ENCODE assay signal across 34 cellular contexts in genomic region chr16:58692450-58692849, GRCh38. TPM values are rescaled to one million over a fixed set of nuclear protein-coding genes. Genes with fewer than 3 reads are reported as not detected.
DNase-seq lines count a peak whose midpoint lies in the region; ATAC-seq, FAIRE-seq and TF ChIP-seq lines count a peak whose summit lies in the region.
"Had no signal": no experiment of that assay in that cellular context is flagged by ENCODE, and none has a peak within 500 bp of the region (broad histone marks: within the 10 kb centered on the region; RNA-seq: fewer than 3 reads in every experiment).

No MANE protein-coding gene starts in this region.

- ATAC-seq in HepG2 (no peak), right lobe of liver (no peak), A549 (no peak), HCT116 (no peak), K562 (no peak), GM19395 (IDR thresholded peaks at IDR 0.05; ENCODE audit: unreplicated experiment) (no peak), HG03354 (IDR thresholded peaks at IDR 0.05; ENCODE audit: poor library complexity, severe bottlenecking, unreplicated experiment) (no peak)
- ATAC-seq: CD8-positive, alpha-beta T cell had no signal

- H3K4me2 ChIP-seq in HepG2 (ENCODE audit: low read depth, low read length), result no peak overlapping the region
- no peak overlapping the region for H3K4me2 ChIP-seq in A549
- no peak overlapping the region for H3K4me2 ChIP-seq in HCT116 (ENCODE audit: low read length)
- no peak overlapping the region for H3K4me2 ChIP-seq in K562 (ENCODE audit: insufficient read depth, low read length)
- H3K4me2 ChIP-seq: BLaER1; BLaER1 treated with 17β-estradiol and CSF1 and Interleukin-3, amounts not matched to agents 10 nM and 100 nM had no signal

- CTCF ChIA-PET in HepG2 (lab: Yijun Ruan, JAX; ENCODE audit: low intra/inter-chr PET ratio, low total read pairs), result no interaction called here
- CTCF ChIA-PET in A549 (lab: Yijun Ruan, JAX), result interaction anchor here (1.2 kb wide), 1 partner anchor 64 kb away, joined by 5 read pairs; no protein-coding TSS in a partner anchor
- CTCF ChIA-PET in HCT116 (lab: Charles Lee), result no interaction called here
- CTCF ChIA-PET in K562 (lab: Yijun Ruan, JAX; ENCODE audit: low intra/inter-chr PET ratio), result no interaction called here

- H3K4me1 ChIP-seq in HepG2 (ENCODE audit: insufficient read depth, low read length), result no peaks in the 10 kb centered on the region
- no peaks in the 10 kb centered on the region for H3K4me1 ChIP-seq in right lobe of liver
- H3K4me1 ChIP-seq in A549, result no peaks in the 10 kb centered on the region
- H3K4me1 ChIP-seq in HCT116 (ENCODE audit: control insufficient read depth in 1 of 2, insufficient read depth in 2 of 2, low read length in 2 of 2), result no peaks in the 10 kb centered on the region
- H3K4me1 ChIP-seq in K562 (replicated peaks in 1 of 2; ENCODE audit: control insufficient read depth in 2 of 2, insufficient read depth in 2 of 2, low read length in 2 of 2), result no peaks in the 10 kb centered on the region
- H3K4me1 ChIP-seq: BE2C, BLaER1, Caco-2 had no signal

- no peak for DNase-seq in HepG2 (ENCODE audit: low spot score)
- no peak for DNase-seq in right lobe of liver
- no peak for DNase-seq in A549 (ENCODE audit: low read depth in 1 of 2, low spot score in 1 of 2)
- DNase-seq in HCT116 (ENCODE audit: low read depth, low spot score), result no peak
- DNase-seq in K562 (ENCODE audit: extremely low read depth in 1 of 4, low spot score in 3 of 4), result no peak
- no peak for DNase-seq in T-helper 1 cell
- DNase-seq: 8988T; ACHN; AML-193; BE2C; C1 segment of cervical spinal cord; Caco-2; Calu3; CD4-positive, alpha-beta memory T cell; CD4-positive, alpha-beta T cell; CD4-positive, CD25-positive, alpha-beta regulatory T cell; CD8-positive, alpha-beta memory T cell; CD8-positive, alpha-beta T cell; COR-L47; DMS 273 treated with DMSO at 0.1 percent for 48 hours; DMS153; DMS53; DMS79; DMS79 treated with DMSO at 0.1 percent for 48 hours; DND-41; EL had no signal

- H4K20me1 ChIP-seq in HepG2 (ENCODE audit: insufficient read depth, low read length), result no peaks in the 10 kb centered on the region
- no peaks in the 10 kb centered on the region for H4K20me1 ChIP-seq in HCT116 (ENCODE audit: insufficient read depth)
- no peaks in the 10 kb centered on the region for H4K20me1 ChIP-seq in K562 (replicated peaks; ENCODE audit: control insufficient read depth, insufficient read depth, low read length)
- H4K20me1 ChIP-seq: BLaER1; BLaER1 treated with 17β-estradiol and CSF1 and Interleukin-3, amounts not matched to agents 10 nM and 100 nM had no signal

- H2AFZ ChIP-seq in HepG2 (ENCODE audit: low read length) (no peak overlapping the region), HCT116 (ENCODE audit: low read depth, low read length, poor library complexity, severe bottlenecking) (no peak overlapping the region), K562 (ENCODE audit: low read depth, low read length) (no peak overlapping the region)

- no peak for TF ChIP-seq EP300 in HepG2 (IDR thresholded peaks at IDR 0.05; ENCODE audit: low read depth in 2 of 2, low read length in 2 of 2)
- TF ChIP-seq EP300 in HepG2 (CRISPR knock-in tag; IDR thresholded peaks at IDR 0.05; ENCODE audit: borderline replicate concordance), result no peak
- no peak for TF ChIP-seq EP300 in A549 (IDR thresholded peaks at IDR 0.05)
- TF ChIP-seq EP300 in K562 (IDR thresholded peaks at IDR 0.05; ENCODE audit: low read length), result no peak

- in situ Hi-C loops in HepG2 (cut with HindIII; ENCODE audit: extremely low pct_ligation_motif_present, low pct_unique_long_range_greater_than_20kb) (no loop called here), K562 (cut with MboI) (no loop called here)

- no peaks in the 10 kb centered on the region for H3K9me2 ChIP-seq in HCT116 (ENCODE audit: insufficient read depth)

- H3K4me3 ChIP-seq in HepG2 (replicated peaks in 1 of 3; ENCODE audit: insufficient read depth in 1 of 3, low read depth in 2 of 3, low read length in 3 of 3) (no peak overlapping the region), right lobe of liver (no peak overlapping the region), A549 (no peak overlapping the region), HCT116 (replicated peaks in 1 of 2; ENCODE audit: low read depth in 1 of 2, low read length in 2 of 2) (no peak overlapping the region), K562 (no peak overlapping the region)
- H3K4me3 ChIP-seq: BLaER1; BLaER1 treated with 17β-estradiol and CSF1 and Interleukin-3, amounts not matched to agents 10 nM and 100 nM had no signal

- BruUV-seq in HepG2 (replicated peaks; lab: Mats Ljungman, UMichigan), result no TSS peak
- BruUV-seq in HCT116 (replicated peaks; lab: Mats Ljungman, UMichigan), result no TSS peak
- BruUV-seq in K562 (replicated peaks; lab: Mats Ljungman, UMichigan), result no TSS peak

- POLR2A ChIA-PET in HepG2 (lab: Yijun Ruan, JAX) (no interaction called here), A549 (lab: Yijun Ruan, JAX) (no interaction called here), HCT116 (lab: Charles Lee) (no interaction called here), K562 (lab: Yijun Ruan, JAX) (no interaction called here)

- H3K36me3 ChIP-seq in HepG2 (replicated peaks in 1 of 2; ENCODE audit: control insufficient read depth in 1 of 2, insufficient read depth in 2 of 2, low read length in 2 of 2), result no peaks in the 10 kb centered on the region
- no peaks in the 10 kb centered on the region for H3K36me3 ChIP-seq in right lobe of liver
- no peaks in the 10 kb centered on the region for H3K36me3 ChIP-seq in HCT116 (ENCODE audit: control insufficient read depth in 1 of 2, insufficient read depth in 2 of 2, low read length in 2 of 2)
- H3K36me3 ChIP-seq in K562 (ENCODE audit: control insufficient read depth, insufficient read depth, low read length), result no peaks in the 10 kb centered on the region
- H3K36me3 ChIP-seq: BE2C; BLaER1; BLaER1 treated with 17β-estradiol and CSF1 and Interleukin-3, amounts not matched to agents 10 nM and 100 nM had no signal

- H3K27me3 ChIP-seq in HepG2 (ENCODE audit: control insufficient read depth in 1 of 2, insufficient read depth in 2 of 2, low read length in 2 of 2) (no peaks in the 10 kb centered on the region; a peak in 2 of 5 replicates), right lobe of liver (no peaks in the 10 kb centered on the region), HCT116 (ENCODE audit: insufficient read depth, low read length) (no peaks in the 10 kb centered on the region), K562 (ENCODE audit: control insufficient read depth in 2 of 2, insufficient read depth in 2 of 2, low read length in 2 of 2) (no peaks in the 10 kb centered on the region; a peak in 1 of 5 replicates)
- H3K27me3 ChIP-seq: BE2C; BLaER1; BLaER1 treated with 17β-estradiol and CSF1 and Interleukin-3, amounts not matched to agents 10 nM and 100 nM had no signal

- 20% methylated on average over 1 of the region's 1 CpG for WGBS in HepG2 (ENCODE audit: low lambda C conversion rate)
- 100% methylated on average over 1 of the region's 1 CpG for WGBS in right lobe of liver (ENCODE audit: insufficient coverage, low coverage, low lambda C conversion rate, missing lambda C conversion rate)
- WGBS in A549 (ENCODE audit: missing lambda C conversion rate), result 86% methylated on average over 1 of the region's 1 CpG
- WGBS in K562 (ENCODE audit: insufficient coverage, low coverage, missing lambda C conversion rate), result 31% methylated on average over 1 of the region's 1 CpG

- TF ChIP-seq RAD21 in HepG2 (CRISPR knock-in tag; IDR thresholded peaks at IDR 0.05), result no peak
- TF ChIP-seq RAD21 in A549 (conservative IDR thresholded peaks at IDR 0.05 in 1 of 2, IDR thresholded peaks at IDR 0.05 in 1 of 2), result no peak
- no peak for TF ChIP-seq RAD21 in HCT116 (IDR thresholded peaks at IDR 0.05; ENCODE audit: low read depth)
- TF ChIP-seq RAD21 in K562 (CRISPR knock-in tag; conservative IDR thresholded peaks at IDR 0.05 in 1 of 2, IDR thresholded peaks at IDR 0.05 in 1 of 2), result no peak

- H3K79me2 ChIP-seq in HepG2 (ENCODE audit: insufficient read depth, low read length) (no peaks in the 10 kb centered on the region), HCT116 (ENCODE audit: insufficient read depth, low read length) (no peaks in the 10 kb centered on the region), K562 (ENCODE audit: control insufficient read depth, insufficient read depth, low read length) (no peaks in the 10 kb centered on the region)

- RAD21 ChIA-PET in HCT116 (lab: Charles Lee; ENCODE audit: low non-redundant PET in 1 of 2, low total read pairs in 2 of 2, uncharacterized antibody in 2 of 2, unreplicated experiment in 2 of 2), result no interaction called here

- no peak overlapping the region for H3K9ac ChIP-seq in HepG2 (ENCODE audit: insufficient read depth, low read depth, low read length)
- H3K9ac ChIP-seq in HCT116 (ENCODE audit: low read length), result no peak overlapping the region
- no peak overlapping the region for H3K9ac ChIP-seq in K562 (ENCODE audit: insufficient read depth in 1 of 2, low read depth in 2 of 2, low read length in 2 of 2)
- H3K9ac ChIP-seq: BLaER1; BLaER1 treated with 17β-estradiol and CSF1 and Interleukin-3, amounts not matched to agents 10 nM and 100 nM had no signal

- no peaks in the 10 kb centered on the region for H3K9me1 ChIP-seq in K562 (ENCODE audit: control insufficient read depth, insufficient read depth, low read length)

- TF ChIP-seq POLR2A in HepG2 (IDR thresholded peaks at IDR 0.05; ENCODE audit: insufficient read depth in 1 of 2, low read depth in 2 of 2, low read length in 2 of 2) (no peak), right lobe of liver (IDR thresholded peaks at IDR 0.05) (no peak), A549 (IDR thresholded peaks at IDR 0.05; ENCODE audit: low read length) (no peak), HCT116 (IDR thresholded peaks at IDR 0.05; ENCODE audit: borderline replicate concordance, extremely low read depth, insufficient read depth, insufficient read length) (no peak), K562 (conservative IDR thresholded peaks at IDR 0.05) (no peak)

- intact Hi-C loops in HepG2 (cut with micrococcal nuclease; ENCODE audit: unreplicated experiment) (no loop called here), right lobe of liver (cut with DNase I) (no loop called here), HCT116 (cut with micrococcal nuclease) (no loop called here), K562 (cut with micrococcal nuclease) (no loop called here)

- no peaks in the 10 kb centered on the region for H3K9me3 ChIP-seq in HepG2 (ENCODE audit: low read length)
- H3K9me3 ChIP-seq in right lobe of liver, result no peaks in the 10 kb centered on the region
- peaks cover 9% of the 10 kb centered on the region; the same call in 2 of the 3 replicates for H3K9me3 ChIP-seq in A549
- H3K9me3 ChIP-seq in HCT116 (ENCODE audit: control insufficient read depth in 1 of 2, insufficient read depth in 1 of 2, low read depth in 1 of 2, low read length in 2 of 2), result peaks cover 4% of the 10 kb centered on the region in 2 experiments; a peak in 1 of 4 replicates
- peaks cover 6% of the 10 kb centered on the region; the same call in 1 of the 2 replicates for H3K9me3 ChIP-seq in K562 (replicated peaks; ENCODE audit: control insufficient read depth, insufficient read depth, low read depth, low read length)
- H3K9me3 ChIP-seq: BE2C, Caco-2 had no signal

- FAIRE-seq in HepG2 (lab: Jason Lieb, UNC) (no peak), A549 (lab: Jason Lieb, UNC) (no peak), K562 (lab: Jason Lieb, UNC) (no peak)
- FAIRE-seq: A204.1, D721Med had no signal

- H3K27ac ChIP-seq in HepG2 (ENCODE audit: extremely low read length, insufficient read depth, low read length), result no peak overlapping the region
- no peak overlapping the region for H3K27ac ChIP-seq in right lobe of liver
- H3K27ac ChIP-seq in A549, result no peak overlapping the region
- no peak overlapping the region for H3K27ac ChIP-seq in HCT116 (ENCODE audit: low read depth, low read length)
- H3K27ac ChIP-seq in K562 (ENCODE audit: extremely low read depth, low read depth, low read length), result no peak overlapping the region
- H3K27ac ChIP-seq: 22Rv1; BLaER1; BLaER1 treated with 17β-estradiol and CSF1 and Interleukin-3, amounts not matched to agents 10 nM and 100 nM; C4-2B had no signal

- TF ChIP-seq CTCF in HepG2 (CRISPR knock-in tag; IDR thresholded peaks at IDR 0.05) (no peak), right lobe of liver (IDR thresholded peaks at IDR 0.05) (no peak), A549 (IDR thresholded peaks at IDR 0.05) (no peak), HCT116 (IDR thresholded peaks at IDR 0.05 in 2 of 3, conservative IDR thresholded peaks at IDR 0.05 in 1 of 3; ENCODE audit: borderline replicate concordance in 1 of 3, insufficient read depth in 1 of 3, low read depth in 2 of 3, low read length in 2 of 3) (no peak), K562 (IDR thresholded peaks at IDR 0.05 in 2 of 3, conservative IDR thresholded peaks at IDR 0.05 in 1 of 3; ENCODE audit: insufficient read depth in 2 of 3, low read depth in 1 of 3, low read length in 3 of 3) (no peak)

RNA-seq across cellular contexts. Expression of gene SLC38A7, which starts 7.9 kb away (rescaled TPM):
- total RNA-seq in HepG2 (2016; rRNA removed; fragmentation: Illumina TruSeq; extraction: Trizol) (6.2 and 14.1 TPM in 2 replicates), right lobe of liver (10 to 100 TPM; 11.4 to 23.8 (median 14.3) TPM), HCT116 (2021; ENCODE audit: unreplicated experiment) (9.8 TPM), K562 (2014; rRNA removed) (5.8 and 6.5 TPM in 2 replicates), K562 (2014; rRNA removed; fragmentation: Illumina TruSeq; extraction: Trizol) (4.7 and 5.9 TPM in 2 replicates), K562 (2015; rRNA removed; fragmentation: Illumina TruSeq; extraction: Trizol) (7.2 and 7.5 TPM in 2 replicates), K562 (2021) (9.8 and 12.2 TPM in 2 replicates)
- total RNA-seq in HepG2 (2016; cell fraction: cytosol; rRNA removed; fragmentation: Illumina TruSeq; extraction: Trizol; ENCODE audit: low read depth), result 4.6 and 5.0 TPM in 2 replicates
- 5.2 and 14.1 TPM in 2 replicates for total RNA-seq in HepG2 (2016; cell fraction: insoluble cytoplasmic fraction; rRNA removed; fragmentation: Illumina TruSeq; extraction: Trizol)
- 5.8 and 6.5 TPM in 2 replicates for total RNA-seq in HepG2 (2016; cell fraction: membrane; rRNA removed; fragmentation: Illumina TruSeq; extraction: Trizol)
- total RNA-seq in HepG2 (2016; cell fraction: nucleus; rRNA removed; fragmentation: Illumina TruSeq; extraction: Trizol), result 27.7 and 28.1 TPM in 2 replicates
- polyA plus RNA-seq in HepG2 (2011; rRNA removed) (13.2 and 17.0 TPM in 2 replicates), A549 (2011; rRNA removed) (8.4 and 9.9 TPM in 2 replicates), A549 (2017; fragmentation: RNase III; extraction: RNeasy Plus Mini Kit Qiagen cat#74134 plus additional on column Dnase treatment) (16.0 to 19.9 TPM (median 18.2 TPM) in 3 replicates), K562 (2011; rRNA removed) (5.5 and 5.7 TPM in 2 replicates), K562 (2014; fragmentation: Illumina TruSeq; extraction: Trizol) (7.8 and 8.1 TPM in 2 replicates), K562 (2014; fragmentation: Nextera tagmentation; extraction: Ambion mirVana) (1 to 10 TPM; 2.7 to 2.8 TPM), K562 (2014; rRNA removed) (7.2 and 10.4 TPM in 2 replicates)
- polyA plus RNA-seq in HepG2 (2011; cell fraction: cytosol; rRNA removed), result 9.7 and 10.5 TPM in 2 replicates
- polyA plus RNA-seq in HepG2 (2011; cell fraction: nucleus; rRNA removed), result 26.4 and 29.4 TPM in 2 replicates
- 7.1 and 10.6 TPM in 2 replicates for polyA plus RNA-seq in HepG2 (2012)
- 1.0 and 1.3 TPM in 2 replicates for polyA plus RNA-seq in HepG2 (2016; cell fraction: cytosol; fragmentation: Illumina TruSeq; extraction: Trizol; ENCODE audit: low read depth)
- polyA plus RNA-seq in HepG2 (2016; cell fraction: insoluble cytoplasmic fraction; fragmentation: Illumina TruSeq; extraction: Trizol; ENCODE audit: low read depth), result 5.1 and 5.6 TPM in 2 replicates
- 2.3 and 3.2 TPM in 2 replicates for polyA plus RNA-seq in HepG2 (2016; cell fraction: membrane; fragmentation: Illumina TruSeq; extraction: Trizol; ENCODE audit: low read depth)
- 32.4 and 36.5 TPM in 2 replicates for polyA plus RNA-seq in HepG2 (2016; cell fraction: nucleus; fragmentation: Illumina TruSeq; extraction: Trizol; ENCODE audit: insufficient read depth, low read depth)
- 42.7 and 51.0 TPM in 2 replicates for polyA minus RNA-seq in HepG2 (2011; rRNA and poly(A)+ RNA removed; ENCODE audit: low replicate concordance)
- polyA minus RNA-seq in HepG2 (2011; cell fraction: cytosol; rRNA and poly(A)+ RNA removed), result 8.7 and 12.4 TPM in 2 replicates
- 30.5 and 35.6 TPM in 2 replicates for polyA minus RNA-seq in HepG2 (2011; cell fraction: nucleus; rRNA and poly(A)+ RNA removed)
- polyA plus RNA-seq in A549 (2012; cell fraction: cytosol; rRNA removed), result 9.7 and 12.8 TPM in 2 replicates
- polyA plus RNA-seq in A549 (2012; cell fraction: nucleus; rRNA removed), result 26.1 and 32.5 TPM in 2 replicates
- polyA minus RNA-seq in A549 (2011; rRNA and poly(A)+ RNA removed), result 24.6 and 25.0 TPM in 2 replicates
- polyA plus RNA-seq in HCT116 (2012), result 4.0 and 4.7 TPM in 2 replicates
- total RNA-seq in K562 (2011; cell fraction: chromatin; rRNA removed; ENCODE audit: low replicate concordance), result 23.4 and 60.6 TPM in 2 replicates
- 35.5 and 38.3 TPM in 2 replicates for total RNA-seq in K562 (2011; cell fraction: nucleolus; rRNA removed)
- total RNA-seq in K562 (2011; cell fraction: nucleoplasm; rRNA removed), result 33.8 and 36.0 TPM in 2 replicates
- 5.0 and 9.4 TPM in 2 replicates for polyA plus RNA-seq in K562 (2011; cell fraction: cytosol; rRNA removed)
- 5.5 and 14.4 TPM in 2 replicates for polyA plus RNA-seq in K562 (2011; cell fraction: nucleus; rRNA removed)
- 8.2 and 9.9 TPM in 2 replicates for polyA plus RNA-seq in K562 (2012)
- polyA minus RNA-seq in K562 (2011; rRNA and poly(A)+ RNA removed), result 8.9 and 13.4 TPM in 2 replicates
- 3.5 and 6.9 TPM in 2 replicates for polyA minus RNA-seq in K562 (2011; cell fraction: cytosol; rRNA and poly(A)+ RNA removed)
- polyA minus RNA-seq in K562 (2011; cell fraction: nucleus; rRNA and poly(A)+ RNA removed), result 14.9 and 20.9 TPM in 2 replicates

RNA-seq across cellular contexts. Expression of gene GOT2, which starts 41.7 kb away (rescaled TPM):
- 121 and 160 TPM in 2 replicates for total RNA-seq in HepG2 (2016; rRNA removed; fragmentation: Illumina TruSeq; extraction: Trizol)
- 26.4 and 30.5 TPM in 2 replicates for total RNA-seq in HepG2 (2016; cell fraction: cytosol; rRNA removed; fragmentation: Illumina TruSeq; extraction: Trizol; ENCODE audit: low read depth)
- total RNA-seq in HepG2 (2016; cell fraction: insoluble cytoplasmic fraction; rRNA removed; fragmentation: Illumina TruSeq; extraction: Trizol), result 124 and 142 TPM in 2 replicates
- 67.7 and 68.3 TPM in 2 replicates for total RNA-seq in HepG2 (2016; cell fraction: membrane; rRNA removed; fragmentation: Illumina TruSeq; extraction: Trizol)
- total RNA-seq in HepG2 (2016; cell fraction: nucleus; rRNA removed; fragmentation: Illumina TruSeq; extraction: Trizol), result 69.5 and 80.4 TPM in 2 replicates
- 28.9 and 32.6 TPM in 2 replicates for polyA plus RNA-seq in HepG2 (2011; rRNA removed)
- polyA plus RNA-seq in HepG2 (2011; cell fraction: cytosol; rRNA removed), result 31.0 and 41.3 TPM in 2 replicates
- polyA plus RNA-seq in HepG2 (2011; cell fraction: nucleus; rRNA removed), result 33.5 and 44.0 TPM in 2 replicates
- 91.3 and 110 TPM in 2 replicates for polyA plus RNA-seq in HepG2 (2012)
- 27.9 and 30.5 TPM in 2 replicates for polyA plus RNA-seq in HepG2 (2016; cell fraction: cytosol; fragmentation: Illumina TruSeq; extraction: Trizol; ENCODE audit: low read depth)
- polyA plus RNA-seq in HepG2 (2016; cell fraction: insoluble cytoplasmic fraction; fragmentation: Illumina TruSeq; extraction: Trizol; ENCODE audit: low read depth), result 167 and 192 TPM in 2 replicates
- polyA plus RNA-seq in HepG2 (2016; cell fraction: membrane; fragmentation: Illumina TruSeq; extraction: Trizol; ENCODE audit: low read depth), result 54.8 and 61.1 TPM in 2 replicates
- polyA plus RNA-seq in HepG2 (2016; cell fraction: nucleus; fragmentation: Illumina TruSeq; extraction: Trizol; ENCODE audit: insufficient read depth, low read depth), result 103 and 108 TPM in 2 replicates
- 39.6 and 63.7 TPM in 2 replicates for polyA minus RNA-seq in HepG2 (2011; rRNA and poly(A)+ RNA removed; ENCODE audit: low replicate concordance)
- polyA minus RNA-seq in HepG2 (2011; cell fraction: cytosol; rRNA and poly(A)+ RNA removed), result 84.3 and 87.1 TPM in 2 replicates
- polyA minus RNA-seq in HepG2 (2011; cell fraction: nucleus; rRNA and poly(A)+ RNA removed), result 30.4 and 44.4 TPM in 2 replicates
- total RNA-seq in right lobe of liver, result 100 to 1,000 TPM; 117 to 196 (median 169) TPM
- polyA plus RNA-seq in A549 (2011; rRNA removed), result 134 and 145 TPM in 2 replicates
- 86.6 and 107 TPM in 2 replicates for polyA plus RNA-seq in A549 (2012; cell fraction: cytosol; rRNA removed)
- 88.4 and 115 TPM in 2 replicates for polyA plus RNA-seq in A549 (2012; cell fraction: nucleus; rRNA removed)
- polyA plus RNA-seq in A549 (2017; fragmentation: RNase III; extraction: RNeasy Plus Mini Kit Qiagen cat#74134 plus additional on column Dnase treatment), result 162 to 171 TPM (median 168 TPM) in 3 replicates
- polyA minus RNA-seq in A549 (2011; rRNA and poly(A)+ RNA removed), result 108 and 133 TPM in 2 replicates
- total RNA-seq in HCT116 (2021; ENCODE audit: unreplicated experiment), result 135 TPM
- 72.7 and 89.3 TPM in 2 replicates for polyA plus RNA-seq in HCT116 (2012)
- total RNA-seq in K562 (2011; cell fraction: chromatin; rRNA removed; ENCODE audit: low replicate concordance), result 67.0 and 76.2 TPM in 2 replicates
- 44.5 and 48.2 TPM in 2 replicates for total RNA-seq in K562 (2011; cell fraction: nucleolus; rRNA removed)
- total RNA-seq in K562 (2011; cell fraction: nucleoplasm; rRNA removed), result 51.8 and 70.7 TPM in 2 replicates
- total RNA-seq in K562 (2014; rRNA removed), result 76.5 and 92.9 TPM in 2 replicates
- 80.2 and 85.4 TPM in 2 replicates for total RNA-seq in K562 (2014; rRNA removed; fragmentation: Illumina TruSeq; extraction: Trizol)
- total RNA-seq in K562 (2015; rRNA removed; fragmentation: Illumina TruSeq; extraction: Trizol), result 60.4 and 64.7 TPM in 2 replicates
- 149 and 157 TPM in 2 replicates for total RNA-seq in K562 (2021)
- 43.1 and 58.9 TPM in 2 replicates for polyA plus RNA-seq in K562 (2011; rRNA removed)
- 30.9 and 48.3 TPM in 2 replicates for polyA plus RNA-seq in K562 (2011; cell fraction: cytosol; rRNA removed)
- 51.3 and 63.0 TPM in 2 replicates for polyA plus RNA-seq in K562 (2011; cell fraction: nucleus; rRNA removed)
- polyA plus RNA-seq in K562 (2012), result 106 and 113 TPM in 2 replicates
- polyA plus RNA-seq in K562 (2014; fragmentation: Illumina TruSeq; extraction: Trizol), result 170 and 190 TPM in 2 replicates
- 10 to 100 TPM; 81.8 to 83.8 TPM for polyA plus RNA-seq in K562 (2014; fragmentation: Nextera tagmentation; extraction: Ambion mirVana)
- 63.8 and 70.1 TPM in 2 replicates for polyA plus RNA-seq in K562 (2014; rRNA removed)
- polyA minus RNA-seq in K562 (2011; rRNA and poly(A)+ RNA removed), result 59.5 and 76.3 TPM in 2 replicates
- 90.9 and 96.3 TPM in 2 replicates for polyA minus RNA-seq in K562 (2011; cell fraction: cytosol; rRNA and poly(A)+ RNA removed)
- polyA minus RNA-seq in K562 (2011; cell fraction: nucleus; rRNA and poly(A)+ RNA removed), result 14.5 and 25.9 TPM in 2 replicates

Comparison
In these comparisons a context has a peak if more than half of its experiments do, and no peak if none do; other contexts are left out.
1. Of the 241 proteins assayed by ChIP-seq in both HepG2 and K562: peak only in HepG2: none; only in K562: MAFG, NFE2 and NFE2L1; in both: none; in neither: 237; mixed calls (peak in some experiments, not most) for 1.